In the genomic region with DNA sequence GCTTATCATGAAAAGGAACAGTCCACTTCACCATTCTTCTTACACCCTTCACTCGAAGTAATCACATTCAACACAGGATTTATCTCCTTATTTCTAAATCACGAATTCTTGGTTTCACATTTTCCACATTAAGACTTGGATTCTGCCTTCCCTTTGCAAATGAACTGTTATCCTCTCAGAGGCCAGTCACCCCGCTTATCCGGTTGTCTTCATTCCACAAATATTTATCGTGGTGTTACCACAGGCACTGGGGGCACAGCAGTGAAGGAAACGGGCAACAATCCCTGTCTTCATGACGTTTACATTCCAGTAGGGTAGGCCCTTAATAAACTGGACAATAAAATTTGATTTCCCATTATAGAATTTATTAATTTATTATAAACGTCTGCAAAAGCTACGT, we compare ENCODE assay signal across 24 cellular contexts.
"Had no signal": no experiment of that assay in that cellular context is flagged by ENCODE, and none has a peak within 500 bp of the region (broad histone marks: within the 10 kb centered on the region; RNA-seq: fewer than 3 reads in every experiment).

No MANE protein-coding gene starts in this region.

- DNase-seq: stimulated activated CD4-positive, alpha-beta T cell treated with anti-CD3 and anti-CD28 coated beads, Interleukin-2, amount 100 ng/mL, for 24 hours; stimulated activated CD4-positive, alpha-beta T cell treated with anti-CD3 and anti-CD28 coated beads, Interleukin-2, amount 100 ng/mL, for 48 hours; stimulated activated CD4-positive, alpha-beta T cell treated with anti-CD3 and anti-CD28 coated beads, Interleukin-4, amount 100 ng/mL, for 1 hour; stimulated activated CD4-positive, alpha-beta T cell treated with anti-CD3 and anti-CD28 coated beads, Interleukin-4, amount 100 ng/mL, for 24 hours; stimulated activated CD4-positive, alpha-beta T cell treated with anti-CD3 and anti-CD28 coated beads, Interleukin-4, amount 100 ng/mL, for 4 hours; stimulated activated CD8-positive, alpha-beta memory T cell treated with anti-CD3 and anti-CD28 coated beads, Interleukin-4, amount 100 ng/mL, for 48 hours; stimulated activated naive B cell treated with anti-CD40 and anti-IgM and Interleukin-4, amounts not matched to agents 10 μg/mL and 1 μg/mL and 100 μg/mL, for 72 hours; stimulated activated naive CD4-positive, alpha-beta T cell treated with Interleukin-2 at 50 U/mL for 16 hours; stimulated activated naive CD8-positive, alpha-beta T cell treated with anti-CD3 and anti-CD28 coated beads, Interleukin-15, amount 100 ng/mL, for 72 hours; stimulated activated naive CD8-positive, alpha-beta T cell treated with anti-CD3 and anti-CD28 coated beads, Interleukin-15, Interleukin-2, amounts not matched to agents 100 U/mL and 50 U/mL, for 24 hours; stomach; substantia nigra; testis; thyroid gland; transverse colon; upper lobe of left lung; upper lobe of right lung; uterus had no signal

- ATAC-seq: stimulated activated effector memory CD8-positive, alpha-beta T cell treated with anti-CD3 and anti-CD28 coated beads, Interleukin-12 subunit alpha, Interleukin-12 subunit beta, amount 100 ng/mL, for 72 hours; stimulated activated memory B cell treated with anti-CD40 and anti-IgM and Interleukin-4, amounts not matched to agents 10 μg/mL and 1 μg/mL and 100 μg/mL, for 72 hours; stimulated activated naive B cell treated with anti-CD40 and anti-IgM and Interleukin-4, amounts not matched to agents 10 μg/mL and 1 μg/mL and 100 μg/mL, for 72 hours; stimulated activated naive CD8-positive, alpha-beta T cell treated with anti-CD3 and anti-CD28 coated beads, Interleukin-15, amount 100 ng/mL, for 72 hours; stimulated activated naive CD8-positive, alpha-beta T cell treated with anti-CD3 and anti-CD28 coated beads, Interleukin-15, Interleukin-2, amounts not matched to agents 100 U/mL and 50 U/mL, for 24 hours; upper lobe of right lung had no signal

- H3K4me1 ChIP-seq: uterus, vagina had no signal

- H3K9me3 ChIP-seq: stomach, suprapubic skin, testis, thoracic aorta, thyroid gland, tibial nerve, transverse colon, upper lobe of right lung, uterus, vagina had no signal

- H3K36me3 ChIP-seq: suprapubic skin, thoracic aorta, thyroid gland, transverse colon, upper lobe of right lung, uterus, vagina had no signal

- H3K4me3 ChIP-seq: stomach, suprapubic skin, testis, thoracic aorta, thyroid gland, tibial nerve, transverse colon, upper lobe of left lung, upper lobe of right lung, uterus, vagina had no signal

- H3K27me3 ChIP-seq: stomach, suprapubic skin, testis, thyroid gland, tibial nerve, transverse colon, upper lobe of left lung, upper lobe of right lung, uterus, vagina had no signal

- H3K27ac ChIP-seq: stomach, suprapubic skin, testis, thoracic aorta, thyroid gland, tibial nerve, transverse colon, upper lobe of left lung, upper lobe of right lung, uterus, vagina had no signal
